ENCODE assay signal across 16 cellular contexts in the genomic region with DNA sequence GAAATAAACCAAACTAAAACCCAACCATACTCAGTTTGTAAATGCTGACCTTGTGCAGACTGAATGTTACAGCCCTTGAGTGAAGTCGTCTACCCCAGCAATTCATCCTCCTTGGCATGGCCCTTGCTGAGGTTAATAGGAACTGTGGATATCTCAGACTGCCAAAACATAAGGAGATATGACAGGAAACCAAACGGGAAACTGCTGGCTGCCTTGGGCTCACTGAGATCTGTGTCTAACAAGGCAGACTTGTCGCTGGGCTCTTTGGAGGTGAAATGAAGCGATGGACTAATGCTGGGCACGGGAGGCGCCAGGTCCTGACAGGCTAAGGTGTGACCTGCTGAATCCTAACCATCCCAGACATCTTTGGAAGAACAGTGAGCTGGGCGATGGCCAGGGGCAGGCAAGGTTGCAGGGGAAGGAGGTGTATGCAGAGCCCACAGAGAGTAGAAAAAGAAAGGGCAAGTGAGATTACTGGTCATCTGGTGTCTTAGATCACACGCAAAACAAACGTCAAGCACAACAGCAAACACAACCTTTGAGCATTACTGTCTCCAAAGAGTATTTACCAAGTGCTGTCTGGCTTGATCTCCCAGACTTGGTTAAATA. TPM values are rescaled to one million over a fixed set of nuclear protein-coding genes. Genes with fewer than 3 reads are reported as not detected.
DNase-seq lines count a peak whose midpoint lies in the region; ATAC-seq, FAIRE-seq and TF ChIP-seq lines count a peak whose summit lies in the region.
"Had no signal": no experiment of that assay in that cellular context is flagged by ENCODE, and none has a peak within 500 bp of the region (broad histone marks: within the 10 kb centered on the region; RNA-seq: fewer than 3 reads in every experiment).

No MANE protein-coding gene starts in this region.

- no peaks in the 10 kb centered on the region for H3K79me2 ChIP-seq in HepG2 (ENCODE audit: insufficient read depth, low read length)

- peak; percentile 11 for DNase-seq in NCI-H2029 treated with DMSO at 0.1 percent for 48 hours (lab: John Stamatoyannopoulos, UW)
- no peak for DNase-seq in NCI-H2029 (lab: John Stamatoyannopoulos, UW)
- DNase-seq in WTC11 (ENCODE audit: low spot score) = no peak
- peak; percentile 93 for DNase-seq in HepG2 (ENCODE audit: low spot score)
- DNase-seq in MV-4-11 (lab: John Stamatoyannopoulos, UW) = no peak
- DNase-seq in stimulated activated CD4-positive, alpha-beta T cell treated with anti-CD3 and anti-CD28 coated beads, Interleukin-4, amount 100 ng/mL, for 1 hour = no peak
- DNase-seq in activated effector memory CD4-positive, alpha-beta T cell treated with Interleukin-2 at 50 U/mL for 16 hours = no peak
- DNase-seq: 8988T; activated naive CD4-positive, alpha-beta T cell treated with anti-CD3 and anti-CD28 coated beads, Interleukin-2, amount 50 U/mL, for 16 hours; Calu3; HCEC 1CT; naive B cell; SHP77 treated with DMSO at 0.1 percent for 48 hours; stimulated activated naive CD8-positive, alpha-beta T cell treated with anti-CD3 and anti-CD28 coated beads, Interleukin-15, Interleukin-2, amounts not matched to agents 100 U/mL and 50 U/mL, for 24 hours had no signal

- no peak overlapping the region for H3K27ac Mint-ChIP-seq in WTC11
- no peak overlapping the region for H3K27ac Mint-ChIP-seq in stimulated activated memory B cell treated with anti-CD40 and anti-IgM and Interleukin-4, amounts not matched to agents 10 μg/mL and 1 μg/mL and 100 μg/mL, for 72 hours

- no peaks in the 10 kb centered on the region for H3K27me3 Mint-ChIP-seq in WTC11 (ENCODE audit: low read depth)
- H3K27me3 Mint-ChIP-seq in stimulated activated memory B cell treated with anti-CD40 and anti-IgM and Interleukin-4, amounts not matched to agents 10 μg/mL and 1 μg/mL and 100 μg/mL, for 72 hours = no peaks in the 10 kb centered on the region

- H3K4me2 ChIP-seq in HepG2 (ENCODE audit: low read depth, low read length) = peak overlapping the region; percentile 82

- 0% methylated on average over 9 of the region's 9 CpGs for WGBS in HepG2 (ENCODE audit: low lambda C conversion rate)

- no peak; the same call in 1 of the 2 replicates for ATAC-seq in WTC11
- peak; percentile 99 for ATAC-seq in HepG2
- peak; percentile 47 for ATAC-seq in stimulated activated memory B cell treated with anti-CD40 and anti-IgM and Interleukin-4, amounts not matched to agents 10 μg/mL and 1 μg/mL and 100 μg/mL, for 72 hours
- ATAC-seq: stimulated activated naive CD8-positive, alpha-beta T cell treated with anti-CD3 and anti-CD28 coated beads, Interleukin-15, Interleukin-2, amounts not matched to agents 100 U/mL and 50 U/mL, for 24 hours had no signal

- peak in 1 of 2 experiments; percentile 97; a peak in 2 of 4 replicates for TF ChIP-seq EP300 in HepG2 (IDR thresholded peaks at IDR 0.05; ENCODE audit: low read depth in 2 of 2, low read length in 2 of 2)
- TF ChIP-seq EP300 in HepG2 (CRISPR knock-in tag; IDR thresholded peaks at IDR 0.05; ENCODE audit: borderline replicate concordance) = peak; percentile 88

- H3K4me3 ChIP-seq in HepG2 (replicated peaks in 1 of 3; ENCODE audit: insufficient read depth in 1 of 3, low read depth in 2 of 3, low read length in 3 of 3) = peak overlapping the region; percentile 21 to 63 (median 26)

- H3K4me1 ChIP-seq in HepG2 (ENCODE audit: insufficient read depth, low read length) = peaks cover 45% of the 10 kb centered on the region

- H3K9me3 ChIP-seq in HepG2 (ENCODE audit: low read length) = no peaks in the 10 kb centered on the region

- H4K20me1 ChIP-seq in HepG2 (ENCODE audit: insufficient read depth, low read length) = no peaks in the 10 kb centered on the region

- in situ Hi-C loops in HepG2 (cut with HindIII; ENCODE audit: extremely low pct_ligation_motif_present, low pct_unique_long_range_greater_than_20kb) = loop anchor here (5.0 kb wide), 1 partner anchor 45 kb away; a partner anchor contains a TSS

- peak overlapping the region; percentile 84 for H3K27ac ChIP-seq in HepG2 (ENCODE audit: extremely low read length, insufficient read depth, low read length)
- H3K27ac ChIP-seq: HL-60 had no signal

- TF ChIP-seq RAD21 in HepG2 (CRISPR knock-in tag; IDR thresholded peaks at IDR 0.05) = no peak

- no peak overlapping the region for H3K4me3 Mint-ChIP-seq in WTC11
- H3K4me3 Mint-ChIP-seq in stimulated activated memory B cell treated with anti-CD40 and anti-IgM and Interleukin-4, amounts not matched to agents 10 μg/mL and 1 μg/mL and 100 μg/mL, for 72 hours = peak overlapping the region; percentile 22

- no peak for TF ChIP-seq CTCF in WTC11 (IDR thresholded peaks at IDR 0.05)
- TF ChIP-seq CTCF in HepG2 (CRISPR knock-in tag; IDR thresholded peaks at IDR 0.05) = no peak

- H3K9me3 Mint-ChIP-seq in WTC11 = no peaks in the 10 kb centered on the region
- no peaks in the 10 kb centered on the region for H3K9me3 Mint-ChIP-seq in stimulated activated memory B cell treated with anti-CD40 and anti-IgM and Interleukin-4, amounts not matched to agents 10 μg/mL and 1 μg/mL and 100 μg/mL, for 72 hours

- peaks cover 8% of the 10 kb centered on the region for H3K4me1 Mint-ChIP-seq in WTC11
- H3K4me1 Mint-ChIP-seq in stimulated activated memory B cell treated with anti-CD40 and anti-IgM and Interleukin-4, amounts not matched to agents 10 μg/mL and 1 μg/mL and 100 μg/mL, for 72 hours = peaks cover 6% of the 10 kb centered on the region

- H3K36me3 ChIP-seq in HepG2 (replicated peaks in 1 of 2; ENCODE audit: control insufficient read depth in 1 of 2, insufficient read depth in 2 of 2, low read length in 2 of 2) = no peaks in the 10 kb centered on the region

- no TSS peak for BruUV-seq in HepG2 (replicated peaks; lab: Mats Ljungman, UMichigan)

- H3K9ac ChIP-seq in HepG2 (ENCODE audit: insufficient read depth, low read depth, low read length) = peak overlapping the region; percentile 65

- intact Hi-C loops in HepG2 (cut with micrococcal nuclease; ENCODE audit: unreplicated experiment) = loop anchor here (5.0 kb wide), 1 partner anchor 70 kb away; no protein-coding TSS in a partner anchor

- CTCF ChIA-PET in WTC11 (lab: Charles Lee) = no interaction called here
- CTCF ChIA-PET in HepG2 (lab: Yijun Ruan, JAX; ENCODE audit: low intra/inter-chr PET ratio, low total read pairs) = no interaction called here

- no peak overlapping the region for H2AFZ ChIP-seq in HepG2 (ENCODE audit: low read length)

- FAIRE-seq in HepG2 (lab: Jason Lieb, UNC) = peak; percentile 100

- H3K36me3 Mint-ChIP-seq in WTC11 = no peaks in the 10 kb centered on the region
- H3K36me3 Mint-ChIP-seq in stimulated activated memory B cell treated with anti-CD40 and anti-IgM and Interleukin-4, amounts not matched to agents 10 μg/mL and 1 μg/mL and 100 μg/mL, for 72 hours = no peaks in the 10 kb centered on the region
- H3K36me3 Mint-ChIP-seq: naive B cell had no signal

- peak; percentile 51 to 55; a peak in 2 of 4 replicates for TF ChIP-seq POLR2A in HepG2 (IDR thresholded peaks at IDR 0.05; ENCODE audit: insufficient read depth in 1 of 2, low read depth in 2 of 2, low read length in 2 of 2)

- no peaks in the 10 kb centered on the region for H3K27me3 ChIP-seq in HepG2 (ENCODE audit: control insufficient read depth in 1 of 2, insufficient read depth in 2 of 2, low read length in 2 of 2)

- POLR2A ChIA-PET in WTC11 (lab: Charles Lee) = no interaction called here
- POLR2A ChIA-PET in HepG2 (lab: Yijun Ruan, JAX) = interaction anchor here (1.0 to 3.0 kb wide), 6 partner anchors 14 to 140 kb away, joined by 3 to 22 read pairs (median 4); no protein-coding TSS in a partner anchor

TF ChIP-seq in WTC11, 78 proteins besides CTCF, POLR2A, EP300 and RAD21 (continues in another document):
- TF ChIP-seq, protein P1, sequence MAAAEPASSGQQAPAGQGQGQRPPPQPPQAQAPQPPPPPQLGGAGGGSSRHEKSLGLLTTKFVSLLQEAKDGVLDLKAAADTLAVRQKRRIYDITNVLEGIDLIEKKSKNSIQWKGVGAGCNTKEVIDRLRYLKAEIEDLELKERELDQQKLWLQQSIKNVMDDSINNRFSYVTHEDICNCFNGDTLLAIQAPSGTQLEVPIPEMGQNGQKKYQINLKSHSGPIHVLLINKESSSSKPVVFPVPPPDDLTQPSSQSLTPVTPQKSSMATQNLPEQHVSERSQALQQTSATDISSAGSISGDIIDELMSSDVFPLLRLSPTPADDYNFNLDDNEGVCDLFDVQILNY (CRISPR knock-in tag; IDR thresholded peaks at IDR 0.05) = no peak
- TF ChIP-seq FOXK1 (CRISPR knock-in tag; IDR thresholded peaks at IDR 0.05) = no peak

TF ChIP-seq in HepG2, 621 proteins besides CTCF, POLR2A, EP300 and RAD21 (continues in another document):
- TF ChIP-seq, protein P2, sequence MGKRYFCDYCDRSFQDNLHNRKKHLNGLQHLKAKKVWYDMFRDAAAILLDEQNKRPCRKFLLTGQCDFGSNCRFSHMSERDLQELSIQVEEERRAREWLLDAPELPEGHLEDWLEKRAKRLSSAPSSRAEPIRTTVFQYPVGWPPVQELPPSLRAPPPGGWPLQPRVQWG (CRISPR knock-in tag; IDR thresholded peaks at IDR 0.05; ENCODE audit: borderline replicate concordance, low read depth) = no peak
- peak; percentile 93 for TF ChIP-seq SOX5 (CRISPR knock-in tag; IDR thresholded peaks at IDR 0.05; ENCODE audit: borderline replicate concordance)

RNA-seq across cellular contexts. Expression of a gene that starts 44.6 kb away (rescaled TPM):
- 1.9 to 3.3 TPM (median 2.4 TPM) in 3 replicates for total RNA-seq in WTC11 (2021)
- 439 and 686 TPM in 2 replicates for total RNA-seq in HepG2 (2016; rRNA removed; fragmentation: Illumina TruSeq; extraction: Trizol)
- 23.4 and 28.1 TPM in 2 replicates for total RNA-seq in HepG2 (2016; cell fraction: cytosol; rRNA removed; fragmentation: Illumina TruSeq; extraction: Trizol; ENCODE audit: low read depth)
- 431 and 688 TPM in 2 replicates for total RNA-seq in HepG2 (2016; cell fraction: insoluble cytoplasmic fraction; rRNA removed; fragmentation: Illumina TruSeq; extraction: Trizol)
- total RNA-seq in HepG2 (2016; cell fraction: membrane; rRNA removed; fragmentation: Illumina TruSeq; extraction: Trizol) = 55.9 and 65.7 TPM in 2 replicates
- total RNA-seq in HepG2 (2016; cell fraction: nucleus; rRNA removed; fragmentation: Illumina TruSeq; extraction: Trizol) = 230 and 235 TPM in 2 replicates
- 50.0 and 88.2 TPM in 2 replicates for polyA plus RNA-seq in HepG2 (2011; rRNA removed)
- polyA plus RNA-seq in HepG2 (2011; cell fraction: cytosol; rRNA removed) = 43.0 and 53.0 TPM in 2 replicates
- polyA plus RNA-seq in HepG2 (2011; cell fraction: nucleus; rRNA removed) = 15.1 and 17.0 TPM in 2 replicates
- 160 and 206 TPM in 2 replicates for polyA plus RNA-seq in HepG2 (2012)
- polyA plus RNA-seq in HepG2 (2016; cell fraction: cytosol; fragmentation: Illumina TruSeq; extraction: Trizol; ENCODE audit: low read depth) = 21.3 and 24.3 TPM in 2 replicates
- 619 and 655 TPM in 2 replicates for polyA plus RNA-seq in HepG2 (2016; cell fraction: insoluble cytoplasmic fraction; fragmentation: Illumina TruSeq; extraction: Trizol; ENCODE audit: low read depth)
- polyA plus RNA-seq in HepG2 (2016; cell fraction: membrane; fragmentation: Illumina TruSeq; extraction: Trizol; ENCODE audit: low read depth) = 40.3 and 48.6 TPM in 2 replicates
- polyA plus RNA-seq in HepG2 (2016; cell fraction: nucleus; fragmentation: Illumina TruSeq; extraction: Trizol; ENCODE audit: insufficient read depth, low read depth) = 212 and 215 TPM in 2 replicates
- 40.3 TPM in 1 of 2 replicates, not detected in the other for polyA minus RNA-seq in HepG2 (2011; rRNA and poly(A)+ RNA removed; ENCODE audit: low replicate concordance)
- polyA minus RNA-seq in HepG2 (2011; cell fraction: cytosol; rRNA and poly(A)+ RNA removed) = 50.9 and 76.9 TPM in 2 replicates
- polyA minus RNA-seq in HepG2 (2011; cell fraction: nucleus; rRNA and poly(A)+ RNA removed) = 88.4 and 90.4 TPM in 2 replicates

Comparison
In these comparisons a context has a peak if more than half of its experiments do, and no peak if none do; other contexts are left out.
1. DNase-seq: peak in NCI-H2029 treated with DMSO at 0.1 percent for 48 hours (single experiment) and HepG2 (single experiment); none in NCI-H2029 (single experiment), WTC11 (single experiment), MV-4-11 (single experiment), stimulated activated CD4-positive, alpha-beta T cell treated with anti-CD3 and anti-CD28 coated beads, Interleukin-4, amount 100 ng/mL, for 1 hour (single experiment) and activated effector memory CD4-positive, alpha-beta T cell treated with Interleukin-2 at 50 U/mL for 16 hours (single experiment).